ENCODE assay signal across 21 cellular contexts in the genomic region with DNA sequence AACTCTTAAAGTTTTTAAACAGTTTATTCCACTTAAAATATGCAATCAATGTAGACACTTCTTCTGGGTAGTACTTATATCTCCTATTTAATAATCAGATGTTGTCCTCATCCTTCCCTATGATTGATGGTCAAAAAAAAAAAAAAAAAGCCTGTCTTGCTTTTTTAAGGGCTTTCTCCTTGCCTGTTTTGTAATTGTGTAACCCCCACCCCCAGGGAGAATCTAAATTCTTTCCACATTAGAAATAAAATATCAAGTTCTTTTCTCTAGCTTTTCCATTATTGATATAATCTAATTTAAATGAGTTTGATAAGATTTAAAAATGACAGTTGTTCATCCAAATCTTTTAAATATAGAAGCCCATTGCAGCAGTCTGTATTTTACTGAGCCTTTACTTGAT.
"Had no signal": no experiment of that assay in that cellular context is flagged by ENCODE, and none has a peak within 500 bp of the region (broad histone marks: within the 10 kb centered on the region; RNA-seq: fewer than 3 reads in every experiment).

No MANE protein-coding gene starts in this region.

- H3K27ac ChIP-seq: gastroesophageal sphincter, left lung, neutrophil, sigmoid colon, suprapubic skin, upper lobe of right lung had no signal

- DNase-seq: effector memory CD8-positive, alpha-beta T cell; esophagus squamous epithelium; immature natural killer cell; left lung; mesendoderm; naive B cell; posterior cingulate gyrus; sigmoid colon; small intestine; stimulated activated CD4-positive, alpha-beta T cell treated with anti-CD3 and anti-CD28 coated beads, Interleukin-12 subunit alpha, Interleukin-12 subunit beta, amount 100 ng/mL, for 4 hours; stimulated activated naive CD4-positive, alpha-beta T cell treated with Interleukin-2 at 50 U/mL for 16 hours; upper lobe of right lung had no signal

- H3K4me3 ChIP-seq: esophagus squamous epithelium, gastroesophageal sphincter, left lung, lung, sigmoid colon, suprapubic skin, tibial nerve, upper lobe of right lung had no signal

- ATAC-seq: effector memory CD8-positive, alpha-beta T cell; gastroesophageal sphincter; left lung; upper lobe of right lung had no signal

- H3K27me3 Mint-ChIP-seq: central memory CD8-positive, alpha-beta T cell; dendritic cell treated with granulocyte-macrophage colony-stimulating factor and Interleukin-4, amounts not matched to agents 40 ng/mL and 50 ng/mL, for 4 days; effector memory CD8-positive, alpha-beta T cell; naive B cell had no signal

- FAIRE-seq: colon, keratinocyte, small intestine had no signal

- H3K4me3 Mint-ChIP-seq: central memory CD8-positive, alpha-beta T cell; dendritic cell treated with granulocyte-macrophage colony-stimulating factor and Interleukin-4, amounts not matched to agents 40 ng/mL and 50 ng/mL, for 4 days; effector memory CD8-positive, alpha-beta T cell; immature natural killer cell; naive B cell had no signal

- H3K4me1 Mint-ChIP-seq: central memory CD8-positive, alpha-beta T cell; immature natural killer cell; naive B cell had no signal

- H3K27ac Mint-ChIP-seq: dendritic cell treated with granulocyte-macrophage colony-stimulating factor and Interleukin-4, amounts not matched to agents 40 ng/mL and 50 ng/mL, for 4 days; effector memory CD8-positive, alpha-beta T cell; naive B cell had no signal

- H3K4me1 ChIP-seq: esophagus squamous epithelium, gastroesophageal sphincter, left lung, sigmoid colon, suprapubic skin, upper lobe of right lung had no signal

- H3K9me3 ChIP-seq: esophagus squamous epithelium, gastroesophageal sphincter, left lung, neutrophil, sigmoid colon, suprapubic skin, tibial nerve, upper lobe of right lung had no signal

- H3K27me3 ChIP-seq: esophagus squamous epithelium, gastroesophageal sphincter, left lung, neutrophil, sigmoid colon, suprapubic skin, tibial nerve, upper lobe of right lung had no signal

- H3K36me3 ChIP-seq: esophagus squamous epithelium, gastroesophageal sphincter, left lung, neutrophil, sigmoid colon, suprapubic skin, tibial nerve, upper lobe of right lung had no signal

- H3K36me3 Mint-ChIP-seq: immature natural killer cell, naive B cell had no signal

- H3K9me3 Mint-ChIP-seq: central memory CD8-positive, alpha-beta T cell; dendritic cell treated with granulocyte-macrophage colony-stimulating factor and Interleukin-4, amounts not matched to agents 40 ng/mL and 50 ng/mL, for 4 days had no signal
